21 cellular contexts compared by ENCODE assay signal in the genomic region with DNA sequence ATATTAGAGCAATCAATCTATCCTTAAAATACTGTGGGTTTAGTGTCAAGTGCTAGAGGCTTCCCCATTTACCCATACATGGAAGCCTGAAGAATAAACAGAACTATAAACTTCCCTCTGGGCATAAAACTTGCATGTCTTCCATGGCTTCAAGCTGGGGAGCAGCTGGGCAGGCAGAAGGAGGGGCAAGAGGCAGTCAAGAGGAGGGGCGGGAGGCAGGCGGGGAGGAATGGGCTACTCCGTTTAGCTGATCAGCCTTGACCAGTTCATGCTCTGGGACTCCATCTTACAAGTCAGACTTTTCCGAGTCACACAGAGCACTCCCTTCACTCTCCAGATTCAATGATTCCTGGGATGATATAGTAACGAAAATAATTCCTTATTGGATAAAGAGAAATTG. TPM values are rescaled to one million over a fixed set of nuclear protein-coding genes. Genes with fewer than 3 reads are reported as not detected.
"Had no signal": no experiment of that assay in that cellular context is flagged by ENCODE, and none has a peak within 500 bp of the region (broad histone marks: within the 10 kb centered on the region; RNA-seq: fewer than 3 reads in every experiment).

No MANE protein-coding gene starts in this region.

- H3K4me1 ChIP-seq: suprapubic skin, upper lobe of left lung, uterus had no signal

- H3K36me3 Mint-ChIP-seq: natural killer cell had no signal

- H3K27me3 ChIP-seq: heart right ventricle, suprapubic skin, tibial artery, upper lobe of left lung, uterus had no signal

- H3K27ac ChIP-seq: coronary artery, heart right ventricle, suprapubic skin, tibial artery, upper lobe of left lung, uterus had no signal

- ATAC-seq: heart right ventricle; natural killer cell; right cardiac atrium; stimulated activated naive CD8-positive, alpha-beta T cell treated with anti-CD3 and anti-CD28 coated beads, Interleukin-15, Interleukin-2, amounts not matched to agents 100 U/mL and 50 U/mL, for 24 hours had no signal

- H3K9me3 Mint-ChIP-seq: endodermal cell, natural killer cell, neural crest cell had no signal

- H3K9me3 ChIP-seq: heart right ventricle, suprapubic skin, tibial artery, upper lobe of left lung, uterus had no signal

- H3K4me1 Mint-ChIP-seq: neural crest cell had no signal

- H3K36me3 ChIP-seq: heart right ventricle, suprapubic skin, tibial artery, upper lobe of left lung, uterus had no signal

- H3K27ac Mint-ChIP-seq: endodermal cell, natural killer cell had no signal

- H3K4me3 ChIP-seq: coronary artery, heart right ventricle, suprapubic skin, tibial artery, upper lobe of left lung, uterus had no signal

- DNase-seq: effector CD4-positive, alpha-beta T cell; endodermal cell; foreskin melanocyte; heart right ventricle; hypothalamus; kidney glomerular epithelial cell; natural killer cell; right cardiac atrium; small intestine; stimulated activated CD4-positive, alpha-beta T cell treated with anti-CD3 and anti-CD28 coated beads, Interleukin-2, amount 100 ng/mL, for 48 hours; stimulated activated naive CD8-positive, alpha-beta T cell treated with anti-CD3 and anti-CD28 coated beads, Interleukin-15, Interleukin-2, amounts not matched to agents 100 U/mL and 50 U/mL, for 24 hours; tibial artery; upper lobe of left lung; uterus had no signal

- H3K4me3 Mint-ChIP-seq: endodermal cell, natural killer cell, neural crest cell had no signal

RNA-seq across cellular contexts. Expression of a gene that starts 3.5 kb away (rescaled TPM):
- total RNA-seq: dermis microvascular lymphatic vessel endothelial cell, endothelial cell of umbilical vein, myocyte, natural killer cell, neural crest cell, osteocyte, suprapubic skin had no signal
- polyA plus RNA-seq: endothelial cell of umbilical vein had no signal

RNA-seq across cellular contexts. Expression of a gene that starts 25.0 kb away (rescaled TPM):
- total RNA-seq: dermis microvascular lymphatic vessel endothelial cell, endothelial cell of umbilical vein, myocyte, natural killer cell, neural crest cell, osteocyte, suprapubic skin, uterus had no signal
